8 cellular contexts compared by ENCODE assay signal in the genomic region with DNA sequence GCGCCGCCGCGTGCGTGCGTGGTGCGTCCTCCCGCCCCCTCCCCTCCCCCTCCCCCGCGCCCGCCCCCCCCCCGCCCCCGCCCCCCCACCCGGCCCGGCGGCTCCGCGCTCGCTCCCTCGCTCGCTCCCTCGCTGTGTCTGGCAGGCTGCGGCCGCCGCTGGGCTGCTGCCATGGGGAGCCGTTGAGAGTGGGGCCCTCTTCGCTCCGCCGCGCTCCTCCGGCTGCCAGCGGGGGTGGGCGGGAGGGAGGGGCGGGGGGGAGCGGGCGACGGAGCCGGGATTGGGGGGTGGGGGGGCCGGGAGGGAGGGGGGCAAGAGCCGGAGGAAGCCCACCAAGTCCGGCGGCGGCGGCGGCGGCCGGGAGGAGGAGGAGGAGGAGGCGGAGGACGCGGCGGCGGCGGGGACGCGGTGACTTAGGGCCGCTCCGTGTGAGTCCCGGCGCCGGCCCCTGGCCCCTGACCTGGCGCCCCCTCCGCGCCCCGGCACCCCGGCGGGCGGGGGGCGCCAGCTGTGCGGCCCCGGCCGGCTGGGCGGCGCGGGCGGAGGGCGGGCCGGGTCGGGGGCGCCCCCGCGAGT. TPM values are rescaled to one million over a fixed set of nuclear protein-coding genes. Genes with fewer than 3 reads are reported as not detected.
DNase-seq lines count a peak whose midpoint lies in the region; ATAC-seq, FAIRE-seq and TF ChIP-seq lines count a peak whose summit lies in the region.

No MANE protein-coding gene starts in this region.

- H3K4me2 ChIP-seq in DND-41 (ENCODE audit: insufficient read depth, low read length), result no peak overlapping the region

- peaks cover 44% of the 10 kb centered on the region for H3K79me2 ChIP-seq in DND-41 (ENCODE audit: insufficient read depth, low read length)

- 0% methylated on average over 64 of the region's 81 CpGs; no CpG with 5 or more reads in 1 of the 2 donors for WGBS in pancreas, 2 donors

- peak overlapping the region in 1 of 2 experiments; percentile 71; a peak in 2 of 4 replicates for H3K4me3 ChIP-seq in DND-41 (ENCODE audit: low read depth in 1 of 2, low read length in 2 of 2)
- H3K4me3 ChIP-seq in LNCaP clone FGC (ENCODE audit: low read depth, low read length), result peak overlapping the region; percentile 26
- peak overlapping the region; percentile 90 for H3K4me3 ChIP-seq in coronary artery
- peak overlapping the region; percentile 29 to 80 (median 56) for H3K4me3 ChIP-seq in pancreas

- no peak for DNase-seq in DND-41
- no peak for DNase-seq in LNCaP clone FGC (ENCODE audit: low read depth)
- no peak for DNase-seq in coronary artery (ENCODE audit: low spot score)
- no peak for DNase-seq in pancreas
- DNase-seq in T-helper 9 cell, result no peak
- no peak for DNase-seq in kidney glomerular epithelial cell (lab: John Stamatoyannopoulos, UW)
- DNase-seq in hippocampal formation (lab: John Stamatoyannopoulos, UW), result no peak

- H3K9me3 ChIP-seq in DND-41 (ENCODE audit: insufficient read depth, low read length, severe bottlenecking) (no peaks in the 10 kb centered on the region), pancreas (no peaks in the 10 kb centered on the region)

- H2AFZ ChIP-seq in DND-41 (ENCODE audit: low read depth, low read length), result no peak overlapping the region

- peak overlapping the region; percentile 65 for H3K9ac ChIP-seq in DND-41 (ENCODE audit: low read depth, low read length)

- H3K27ac ChIP-seq in DND-41 (ENCODE audit: low read length) (no peak overlapping the region; the same call in 1 of the 2 replicates), coronary artery (peak overlapping the region; percentile 83 to 95), pancreas (peak overlapping the region; percentile 89 to 96 (median 92))

- intact Hi-C loops in pancreas (cut with DNase I), result no loop called here

- FAIRE-seq in pancreas (lab: Jason Lieb, UNC), result no peak

- TF ChIP-seq CTCF in DND-41 (IDR thresholded peaks at IDR 0.05; ENCODE audit: borderline replicate concordance, extremely low read depth, low read length, poor library complexity, severe bottlenecking) (no peak), LNCaP clone FGC (IDR thresholded peaks at IDR 0.05; ENCODE audit: control insufficient read depth, extremely low read depth, insufficient read depth) (no peak), coronary artery (IDR thresholded peaks at IDR 0.05) (no peak), pancreas (IDR thresholded peaks at IDR 0.05) (no peak)

- H3K4me1 ChIP-seq in DND-41 (ENCODE audit: insufficient read depth, low read length) (peaks cover 43% of the 10 kb centered on the region), pancreas (peaks cover 12 to 29% (median 21%) of the 10 kb centered on the region in 3 donors)

- H4K20me1 ChIP-seq in DND-41 (ENCODE audit: insufficient read depth, low read length), result peaks cover 18% of the 10 kb centered on the region; the same call in 1 of the 2 replicates

- peaks cover 7% of the 10 kb centered on the region for H3K36me3 ChIP-seq in DND-41 (ENCODE audit: insufficient read depth, low read length)
- no peaks in the 10 kb centered on the region for H3K36me3 ChIP-seq in pancreas

- ATAC-seq in DND-41 (ENCODE audit: insufficient read depth, low read depth) (peak; percentile 47), pancreas (no peak), GM19023 (IDR thresholded peaks at IDR 0.05; ENCODE audit: unreplicated experiment) (no peak)

- no peaks in the 10 kb centered on the region for H3K27me3 ChIP-seq in DND-41 (ENCODE audit: insufficient read depth, low read length, poor library complexity)
- H3K27me3 ChIP-seq in pancreas, result no peaks in the 10 kb centered on the region

RNA-seq across cellular contexts. Expression of gene ZBTB18, which starts 2.4 kb away (rescaled TPM):
- total RNA-seq in pancreas, result 10 to 100 TPM; 13.7 to 18.5 (median 15.1) TPM
- polyA plus RNA-seq in pancreas, result 10 to 100 TPM; 12.8 to 14.5 TPM
